12 cellular contexts compared by ENCODE assay signal in genomic region chr1:93554883-93555872, GRCh38.
DNase-seq lines count a peak whose midpoint lies in the region; ATAC-seq, FAIRE-seq and TF ChIP-seq lines count a peak whose summit lies in the region.
"Had no signal": no experiment of that assay in that cellular context is flagged by ENCODE, and none has a peak within 500 bp of the region (broad histone marks: within the 10 kb centered on the region; RNA-seq: fewer than 3 reads in every experiment).

No MANE protein-coding gene starts in this region.

- no peak for TF ChIP-seq RAD21 in A549 (conservative IDR thresholded peaks at IDR 0.05 in 1 of 2, IDR thresholded peaks at IDR 0.05 in 1 of 2)
- no peak for TF ChIP-seq RAD21 in SK-N-SH (IDR thresholded peaks at IDR 0.05; ENCODE audit: low read length)

- H3K9ac ChIP-seq in SK-N-SH, result no peak overlapping the region
- H3K9ac ChIP-seq in endodermal cell (ENCODE audit: extremely low read depth, low read length, poor library complexity, severe bottlenecking), result no peak overlapping the region

- 87% methylated on average over 7 of the region's 7 CpGs for WGBS in A549 (ENCODE audit: missing lambda C conversion rate)
- WGBS in SK-N-SH (ENCODE audit: low lambda C conversion rate), result 73% methylated on average over 7 of the region's 7 CpGs
- 86 to 95% methylated on average over 5 to 7 of the region's 7 CpGs for WGBS in endodermal cell (ENCODE audit: insufficient coverage in 1 of 2, insufficient read length in 1 of 2), 2 experiments

- FAIRE-seq in A549 (lab: Jason Lieb, UNC), result no peak
- FAIRE-seq: RCC 7860 had no signal

- H3K4me3 ChIP-seq in A549 (no peak overlapping the region), SK-N-SH (ENCODE audit: low read depth in 2 of 2, low read length in 1 of 2) (no peak overlapping the region), endodermal cell (ENCODE audit: low read length) (peak overlapping the region; percentile 9), mucosa of descending colon (no peak overlapping the region), coronary artery (no peak overlapping the region)

- intact Hi-C loops in mucosa of descending colon (cut with DNase I, micrococcal nuclease), result no loop called here

- H3K36me3 ChIP-seq in SK-N-SH (replicated peaks in 1 of 2; ENCODE audit: control insufficient read depth in 1 of 2, insufficient read depth in 2 of 2, low read length in 1 of 2) (peaks cover 40 to 51% of the 10 kb centered on the region in 2 experiments), endodermal cell (ENCODE audit: control insufficient read depth, insufficient read depth, low read length) (peaks cover 80% of the 10 kb centered on the region), mucosa of descending colon (ENCODE audit: low read depth) (no peaks in the 10 kb centered on the region)

- H3K4me2 ChIP-seq in A549 (peak overlapping the region; percentile 65), SK-N-SH (no peak overlapping the region)

- no peaks in the 10 kb centered on the region for H4K20me1 ChIP-seq in SK-N-SH (ENCODE audit: insufficient read depth)

- H3K27ac Mint-ChIP-seq in endodermal cell, result no peak overlapping the region
- H3K27ac Mint-ChIP-seq: activated CD8-positive, alpha-beta T cell treated with anti-CD3 and anti-CD28 coated beads for 36 hours; naive thymus-derived CD8-positive, alpha-beta T cell had no signal

- no peak for ATAC-seq in A549
- ATAC-seq in mucosa of descending colon, result peak; percentile 13
- ATAC-seq in HG03439 (IDR thresholded peaks at IDR 0.05; ENCODE audit: unreplicated experiment), result no peak
- no peak for ATAC-seq in GM19035 (IDR thresholded peaks at IDR 0.05; ENCODE audit: unreplicated experiment)
- ATAC-seq: activated CD8-positive, alpha-beta T cell treated with anti-CD3 and anti-CD28 coated beads for 36 hours; naive thymus-derived CD8-positive, alpha-beta T cell had no signal

- H3K9me2 ChIP-seq in SK-N-SH, result no peaks in the 10 kb centered on the region

- H3K4me1 ChIP-seq in A549 (peaks cover 36% of the 10 kb centered on the region), SK-N-SH (ENCODE audit: control insufficient read depth in 1 of 2, insufficient read depth in 2 of 2, low read depth in 1 of 2, low read length in 1 of 2) (peaks cover 22 to 36% of the 10 kb centered on the region in 2 experiments), endodermal cell (ENCODE audit: control insufficient read depth, insufficient read depth, low read length) (peaks cover 15% of the 10 kb centered on the region), mucosa of descending colon (ENCODE audit: low read depth) (peaks cover 23% of the 10 kb centered on the region)

- no peaks in the 10 kb centered on the region for H3K9me3 Mint-ChIP-seq in endodermal cell
- H3K9me3 Mint-ChIP-seq: activated CD8-positive, alpha-beta T cell treated with anti-CD3 and anti-CD28 coated beads for 36 hours had no signal

- TF ChIP-seq CTCF in A549 (IDR thresholded peaks at IDR 0.05) (no peak), SK-N-SH (IDR thresholded peaks at IDR 0.05) (no peak), endodermal cell (conservative IDR thresholded peaks at IDR 0.05) (no peak), mucosa of descending colon (IDR thresholded peaks at IDR 0.05) (no peak), coronary artery (IDR thresholded peaks at IDR 0.05) (no peak)

- POLR2A ChIA-PET in A549 (lab: Yijun Ruan, JAX) (no interaction called here), SK-N-SH (lab: Yijun Ruan, JAX) (no interaction called here)

- H3K27me3 ChIP-seq in SK-N-SH (ENCODE audit: insufficient read depth), result no peaks in the 10 kb centered on the region
- H3K27me3 ChIP-seq in endodermal cell (ENCODE audit: control insufficient read depth, insufficient read depth, low read length, poor library complexity, severe bottlenecking), result no peaks in the 10 kb centered on the region

- no peaks in the 10 kb centered on the region; the same call in 1 of the 2 replicates for H3K79me2 ChIP-seq in SK-N-SH (ENCODE audit: insufficient read depth)

- H3K27me3 Mint-ChIP-seq in endodermal cell (ENCODE audit: insufficient read depth), result no peaks in the 10 kb centered on the region

- H3K27ac ChIP-seq in A549 (peak overlapping the region in 1 of 2 experiments; percentile 64; a peak in 2 of 6 replicates), SK-N-SH (ENCODE audit: low read depth in 2 of 2, low read length in 1 of 2) (0 out of 4 replicates have a peak overlapping the region, but pooled peaks of 1 of the 2 experiments have one; percentile 1), endodermal cell (ENCODE audit: low read depth, low read length) (no peak overlapping the region), coronary artery (no peak overlapping the region)

- CTCF ChIA-PET in A549 (lab: Yijun Ruan, JAX) (interaction anchor here (0.9 to 1.1 kb wide), 3 partner anchors 9 to 17 kb away, joined by 3 to 6 read pairs (median 4); no protein-coding TSS in a partner anchor), SK-N-SH (lab: Yijun Ruan, JAX) (interaction anchor here (0.9 to 1.4 kb wide), 2 partner anchors 12 to 259 kb away, joined by 3 read pairs; no protein-coding TSS in a partner anchor)

- H3K9me3 ChIP-seq in A549, result no peaks in the 10 kb centered on the region
- H3K9me3 ChIP-seq in SK-N-SH, result peaks cover 4% of the 10 kb centered on the region; the same call in 1 of the 2 replicates
- no peaks in the 10 kb centered on the region for H3K9me3 ChIP-seq in endodermal cell (ENCODE audit: control insufficient read depth, low read length)
- H3K9me3 ChIP-seq in mucosa of descending colon, result no peaks in the 10 kb centered on the region

- peaks cover 39% of the 10 kb centered on the region for H3K4me1 Mint-ChIP-seq in endodermal cell

- no peak for TF ChIP-seq EP300 in A549 (IDR thresholded peaks at IDR 0.05)
- TF ChIP-seq EP300 in SK-N-SH (IDR thresholded peaks at IDR 0.05; ENCODE audit: borderline replicate concordance in 1 of 2, low read depth in 1 of 2, low read length in 1 of 2), result no peak

- peaks cover 69% of the 10 kb centered on the region for H3F3A ChIP-seq in SK-N-SH (replicated peaks; ENCODE audit: insufficient read depth)

- H3K4me3 Mint-ChIP-seq in endodermal cell, result no peak overlapping the region
- H3K4me3 Mint-ChIP-seq: activated CD8-positive, alpha-beta T cell treated with anti-CD3 and anti-CD28 coated beads for 36 hours had no signal

- no peak overlapping the region for H2AFZ ChIP-seq in SK-N-SH (ENCODE audit: low read depth)

- DNase-seq in A549 (ENCODE audit: low read depth in 1 of 2, low spot score in 1 of 2) (no peak), SK-N-SH (no peak), endodermal cell (no peak), mucosa of descending colon (no peak), coronary artery (ENCODE audit: low spot score) (no peak), NOMO-1 treated with DMSO at 0.1 percent for 48 hours (lab: John Stamatoyannopoulos, UW; ENCODE audit: unreplicated experiment) (no peak)
- DNase-seq: activated CD8-positive, alpha-beta T cell treated with anti-CD3 and anti-CD28 coated beads for 36 hours; activated gamma-delta T cell treated with Interleukin-2 at 50 U/mL for 16 hours; naive thymus-derived CD8-positive, alpha-beta T cell had no signal

- peaks cover 69% of the 10 kb centered on the region for H3K36me3 Mint-ChIP-seq in endodermal cell (ENCODE audit: low read depth)

- TF ChIP-seq POLR2A in A549 (IDR thresholded peaks at IDR 0.05; ENCODE audit: low read length), result no peak

TF ChIP-seq in A549, 52 proteins besides CTCF, POLR2A, EP300 and RAD21:
- TF ChIP-seq MAFK (IDR thresholded peaks at IDR 0.05; ENCODE audit: partially characterized antibody), result peak; percentile 21
- no peak for TF ChIP-seq HOXB13 (CRISPR knock-in tag; IDR thresholded peaks at IDR 0.05; ENCODE audit: low read depth)
- no peak for TF ChIP-seq NR3C1 (IDR thresholded peaks at IDR 0.05)

TF ChIP-seq in SK-N-SH, 30 proteins besides CTCF, POLR2A, EP300 and RAD21 (continues in another document):
- TF ChIP-seq NRF1 (IDR thresholded peaks at IDR 0.05; ENCODE audit: low read depth, low read length) (no peak), RCOR1 (IDR thresholded peaks at IDR 0.05; ENCODE audit: low read length) (no peak), GATA2 (CRISPR knock-in tag; IDR thresholded peaks at IDR 0.05) (no peak), REST (IDR thresholded peaks at IDR 0.05; ENCODE audit: low read depth, low read length) (peak; percentile 78; the same call in 1 of the 2 replicates), TCF12 (IDR thresholded peaks at IDR 0.05) (no peak), SIN3A (IDR thresholded peaks at IDR 0.05; ENCODE audit: borderline replicate concordance, low read depth, low read length) (no peak), USF1 (IDR thresholded peaks at IDR 0.05; ENCODE audit: borderline replicate concordance, low read depth) (no peak)

Comparison
In these comparisons a context has a peak if more than half of its experiments do, and no peak if none do; other contexts are left out.
1. Of the 12 proteins assayed by ChIP-seq in both A549 and SK-N-SH: peak only in A549: none; only in SK-N-SH: REST; in both: none; in neither: 11.